In the genomic region with DNA sequence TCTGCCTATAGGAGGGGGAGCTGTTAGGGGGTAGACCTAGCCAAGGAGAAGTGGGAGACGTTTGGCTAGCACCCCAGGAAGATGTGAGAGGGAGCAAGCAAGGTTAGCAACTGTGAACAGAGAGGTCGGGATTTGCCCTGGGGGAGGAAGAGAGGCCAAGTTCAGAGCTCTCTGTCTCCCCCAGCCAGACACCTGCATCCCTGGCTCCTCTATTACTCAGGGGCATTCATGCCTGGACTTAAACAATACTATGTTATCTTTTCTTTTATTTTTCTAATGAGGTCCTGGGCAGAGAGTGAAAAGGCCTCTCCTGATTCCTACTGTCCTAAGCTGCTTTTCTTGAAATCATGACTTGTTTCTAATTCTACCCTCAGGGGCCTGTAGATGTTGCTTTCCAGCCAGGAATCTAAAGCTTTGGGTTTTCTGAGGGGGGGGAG, we compare ENCODE assay signal across 8 cellular contexts. TPM values are rescaled to one million over a fixed set of nuclear protein-coding genes. Genes with fewer than 3 reads are reported as not detected.
DNase-seq lines count a peak whose midpoint lies in the region; ATAC-seq, FAIRE-seq and TF ChIP-seq lines count a peak whose summit lies in the region.

No MANE protein-coding gene starts in this region.

- no peak overlapping the region for H2BK15ac ChIP-seq in H9 (ENCODE audit: low read depth, low read length)

- no peak overlapping the region for H4K8ac ChIP-seq in H9 (replicated peaks; ENCODE audit: insufficient read length, low read depth, low read length)

- no peak overlapping the region for H2AFZ ChIP-seq in H9 (ENCODE audit: low read length)

- no peak overlapping the region for H3K56ac ChIP-seq in H9 (ENCODE audit: insufficient read length, low read depth, low read length)

- H3K79me2 ChIP-seq in H9 (ENCODE audit: insufficient read depth, low read length) = no peaks in the 10 kb centered on the region

- no peak overlapping the region for H2AK5ac ChIP-seq in H9 (ENCODE audit: insufficient read length, low read length)

- H4K91ac ChIP-seq in H9 (ENCODE audit: insufficient read length, low read depth, low read length) = no peak overlapping the region

- H3K4me3 Mint-ChIP-seq in H9 = peak overlapping the region; percentile 38 to 61; a peak in 3 of 5 replicates
- peak overlapping the region; percentile 81 to 99 for H3K4me3 Mint-ChIP-seq in activated T-cell treated with anti-CD3 and anti-CD28 coated beads, Interleukin-2, amount 50 U/mL, for 72 hours

- peaks cover 13% of the 10 kb centered on the region for H3K23me2 ChIP-seq in H9 (ENCODE audit: insufficient read length, low read depth, low read length, poor library complexity, severe bottlenecking)

- H3K4me3 ChIP-seq in iPS-18a (ENCODE audit: low read length) (peak overlapping the region; percentile 48), small intestine (ENCODE audit: low read depth in 1 of 2, low read length in 2 of 2) (peak overlapping the region; percentile 90 to 97)

- peaks cover 83% of the 10 kb centered on the region for H3K27me3 ChIP-seq in H9 (ENCODE audit: insufficient read depth, low read length)
- peaks cover 91% of the 10 kb centered on the region for H3K27me3 ChIP-seq in iPS-18a (ENCODE audit: control insufficient read depth, insufficient read depth, low read length)
- no peaks in the 10 kb centered on the region for H3K27me3 ChIP-seq in small intestine (ENCODE audit: control insufficient read depth in 2 of 2, insufficient read depth in 2 of 2, low read length in 2 of 2)

- H3K27ac Mint-ChIP-seq in H9 = no peak overlapping the region; a peak in 2 of 7 replicates
- peak overlapping the region; percentile 83 for H3K27ac Mint-ChIP-seq in activated T-cell treated with anti-CD3 and anti-CD28 coated beads, Interleukin-2, amount 50 U/mL, for 72 hours

- peaks cover 98% of the 10 kb centered on the region for H3K27me3 Mint-ChIP-seq in H9 (ENCODE audit: low read depth)
- H3K27me3 Mint-ChIP-seq in activated T-cell treated with anti-CD3 and anti-CD28 coated beads, Interleukin-2, amount 50 U/mL, for 72 hours (ENCODE audit: low read depth) = no peaks in the 10 kb centered on the region

- no peak overlapping the region for H3K4ac ChIP-seq in H9 (ENCODE audit: low read depth, low read length)

- no peak overlapping the region for H2BK12ac ChIP-seq in H9 (ENCODE audit: insufficient read length, low read depth, low read length)

- H3K27ac ChIP-seq in H9 (ENCODE audit: insufficient read length, low read depth, low read length) (no peak overlapping the region), iPS-18a (ENCODE audit: low read length) (no peak overlapping the region), small intestine (ENCODE audit: low read depth in 1 of 2, low read length in 1 of 2) (peak overlapping the region; percentile 45 to 82)

- H3K4me1 Mint-ChIP-seq in H9 = peaks cover 52 to 60% of the 10 kb centered on the region in 2 experiments
- peaks cover 75% of the 10 kb centered on the region for H3K4me1 Mint-ChIP-seq in activated T-cell treated with anti-CD3 and anti-CD28 coated beads, Interleukin-2, amount 50 U/mL, for 72 hours (ENCODE audit: low read depth)

- H3K14ac ChIP-seq in H9 (ENCODE audit: insufficient read depth, low read length) = peak overlapping the region; percentile 48; the same call in 1 of the 2 replicates

- FAIRE-seq in small intestine (lab: Jason Lieb, UNC) = no peak

- ATAC-seq in activated T-cell treated with anti-CD3 and anti-CD28 coated beads, Interleukin-2, amount 50 U/mL, for 72 hours (replicated peaks in 1 of 2) = no peak
- no peak for ATAC-seq in HG03025 (IDR thresholded peaks at IDR 0.05; ENCODE audit: low FRiP score, unreplicated experiment)

- no peak overlapping the region for H2BK120ac ChIP-seq in H9 (ENCODE audit: low read depth, low read length, poor library complexity, severe bottlenecking)

- no peaks in the 10 kb centered on the region for H3K79me1 ChIP-seq in H9 (ENCODE audit: insufficient read depth, low read depth, low read length, poor library complexity, severe bottlenecking)

- peak; percentile 77 for DNase-seq in H9
- DNase-seq in activated T-cell treated with anti-CD3 and anti-CD28 coated beads, Interleukin-2, amount 50 U/mL, for 72 hours = no peak
- DNase-seq in small intestine = no peak
- no peak for DNase-seq in NCI-H2107 treated with DMSO at 0.1 percent for 48 hours (lab: John Stamatoyannopoulos, UW; ENCODE audit: unreplicated experiment)
- no peak for DNase-seq in medulla oblongata (ENCODE audit: extremely low spot score)
- DNase-seq in DMS153 treated with DMSO at 0.1 percent for 48 hours (lab: John Stamatoyannopoulos, UW; ENCODE audit: unreplicated experiment) = no peak

- no peak overlapping the region for H4K5ac ChIP-seq in H9 (ENCODE audit: insufficient read length, low read depth, low read length)

- no peak overlapping the region for H3K18ac ChIP-seq in H9 (ENCODE audit: insufficient read length, low read depth, low read length)

- H3K4me2 ChIP-seq in H9 (ENCODE audit: insufficient read depth, insufficient read length, low read length) = peak overlapping the region; percentile 33

- H3K4me1 ChIP-seq in H9 (ENCODE audit: insufficient read depth, low read length) = peaks cover 10% of the 10 kb centered on the region
- H3K4me1 ChIP-seq in iPS-18a (ENCODE audit: control insufficient read depth, low read depth, low read length) = peaks cover 37% of the 10 kb centered on the region
- peaks cover 7 to 14% of the 10 kb centered on the region in 2 donors for H3K4me1 ChIP-seq in small intestine (ENCODE audit: control insufficient read depth in 2 of 2, insufficient read depth in 1 of 2, low read depth in 1 of 2, low read length in 1 of 2)

- no peaks in the 10 kb centered on the region for H4K20me1 ChIP-seq in H9 (ENCODE audit: control insufficient read depth, insufficient read depth, insufficient read length)

- H2BK5ac ChIP-seq in H9 (ENCODE audit: insufficient read length, low read length) = no peak overlapping the region

- no peak for TF ChIP-seq CTCF in H9 (conservative IDR thresholded peaks at IDR 0.05)

- H3K9me3 ChIP-seq in H9 (ENCODE audit: control insufficient read depth, low read depth, low read length) (no peaks in the 10 kb centered on the region), iPS-18a (ENCODE audit: control insufficient read depth, low read depth, low read length) (no peaks in the 10 kb centered on the region), small intestine (ENCODE audit: control insufficient read depth, low read depth) (no peaks in the 10 kb centered on the region)

- H3K9ac ChIP-seq in H9 (ENCODE audit: extremely low read depth, insufficient read length, low read length) (no peak overlapping the region), iPS-18a (ENCODE audit: low read length) (no peak overlapping the region)

- no peak overlapping the region for H3T11ph ChIP-seq in H9 (ENCODE audit: low read length)

- WGBS in H9 (ENCODE audit: extremely low coverage, insufficient read length, low lambda C conversion rate) = no CpG with 5 or more reads among the region's 2 CpGs
- 3 to 11% (median 5%) methylated on average over 2 of the region's 2 CpGs for WGBS in small intestine, 3 donors

- H3K36me3 Mint-ChIP-seq in H9 (ENCODE audit: insufficient read depth in 1 of 3, low read depth in 3 of 3) = peaks cover 0 to 3% (median 0%) of the 10 kb centered on the region in 3 experiments; a peak in 2 of 7 replicates
- H3K36me3 Mint-ChIP-seq in activated T-cell treated with anti-CD3 and anti-CD28 coated beads, Interleukin-2, amount 50 U/mL, for 72 hours (ENCODE audit: insufficient read depth in 2 of 2) = peaks cover 33 to 48% of the 10 kb centered on the region in 2 donors

- H2BK20ac ChIP-seq in H9 (ENCODE audit: low read depth, low read length, poor library complexity, severe bottlenecking) = no peak overlapping the region

- H3K36me3 ChIP-seq in iPS-18a (ENCODE audit: control insufficient read depth, low read depth, low read length) (no peaks in the 10 kb centered on the region), small intestine (ENCODE audit: control insufficient read depth in 2 of 2, insufficient read depth in 2 of 2, low read length in 2 of 2) (peaks cover 3 to 10% of the 10 kb centered on the region in 2 donors)

- no peaks in the 10 kb centered on the region; a peak in 1 of 5 replicates for H3K9me3 Mint-ChIP-seq in H9
- H3K9me3 Mint-ChIP-seq in activated T-cell treated with anti-CD3 and anti-CD28 coated beads, Interleukin-2, amount 50 U/mL, for 72 hours = no peaks in the 10 kb centered on the region

- H3K23ac ChIP-seq in H9 (ENCODE audit: insufficient read length, low read depth, low read length) = no peak overlapping the region

RNA-seq across cellular contexts. Expression of gene BTG2, which starts 2.4 kb away (rescaled TPM):
- total RNA-seq in H9 (2021) = 2.9 and 4.1 TPM in 2 replicates
- 100 to 1,000 TPM; 138 to 153 TPM for total RNA-seq in activated T-cell treated with anti-CD3 and anti-CD28 coated beads, Interleukin-2, amount 50 U/mL, for 72 hours
- 100 to 1,000 TPM in 1 of 3 donors, 10 to 100 TPM in 2; 15.9 to 101 (median 23.5) TPM for polyA plus RNA-seq in small intestine

RNA-seq across cellular contexts. Expression of gene FMOD, which starts 43.2 kb away (rescaled TPM):
- not detected in 2 replicates for total RNA-seq in H9 (2021)
- total RNA-seq in activated T-cell treated with anti-CD3 and anti-CD28 coated beads, Interleukin-2, amount 50 U/mL, for 72 hours = 1 to 10 TPM in 1 of 2 donors, under 1 TPM in 1; 1.00 to 2.2 TPM
- 10 to 100 TPM in 1 of 3 donors, 1 to 10 TPM in 1, under 1 TPM in 1; 0.89 to 11.2 (median 5.4) TPM for polyA plus RNA-seq in small intestine

Comparison
In these comparisons a context has a peak if more than half of its experiments do, and no peak if none do; other contexts are left out.
1. H3K27ac ChIP-seq: peak in small intestine (2 of 2); none in H9 (single experiment) and iPS-18a (single experiment).
2. RNA of gene BTG2, which starts 2.4 kb away (total RNA-seq): 138 to 153 TPM in activated T-cell treated with anti-CD3 and anti-CD28 coated beads, Interleukin-2, amount 50 U/mL, for 72 hours; 2.9 to 4.1 TPM in H9; every median in the first group is over 10 times any median in the second.